Comparison of ENCODE assay signal across 1 cellular context in genomic region chr4:6463311-6464289, GRCh38.
A peak's percentile ranks its signal among the peaks of the same experiment; 100 is the strongest.
TF ChIP-seq lines count a peak whose summit lies in the region.

No MANE protein-coding gene starts in this region.

TF ChIP-seq in H1, 55 proteins besides CTCF, POLR2A, EP300 and RAD21:
- TF ChIP-seq KDM1A (IDR thresholded peaks at IDR 0.05; ENCODE audit: borderline replicate concordance, low read length) (peak; percentile 69; the same call in 1 of the 2 replicates), SIRT6 (IDR thresholded peaks at IDR 0.05; ENCODE audit: low read length) (no peak), RBBP5 (IDR thresholded peaks at IDR 0.05; ENCODE audit: borderline replicate concordance, low read depth, low read length) (no peak), MAX (IDR thresholded peaks at IDR 0.05) (no peak)
